In genomic region chr1:19178734-19179398, GRCh38 we compare ENCODE assay signal across 17 cellular contexts. TPM values are rescaled to one million over a fixed set of nuclear protein-coding genes. Genes with fewer than 3 reads are reported as not detected.
DNase-seq lines count a peak whose midpoint lies in the region; ATAC-seq and TF ChIP-seq lines count a peak whose summit lies in the region.
"Had no signal": no experiment of that assay in that cellular context is flagged by ENCODE, and none has a peak within 500 bp of the region (broad histone marks: within the 10 kb centered on the region; RNA-seq: fewer than 3 reads in every experiment).

No MANE protein-coding gene starts in this region.

- peak overlapping the region; percentile 8 for H3K27ac Mint-ChIP-seq in activated T-cell treated with anti-CD3 and anti-CD28 coated beads, Interleukin-2, amount 50 U/mL, for 24 hours
- H3K27ac Mint-ChIP-seq in CD8-positive, alpha-beta T cell: peak overlapping the region; percentile 1
- H3K27ac Mint-ChIP-seq in activated T-helper 2 cell treated with anti-CD3 and anti-CD28 coated beads, Interferon-gamma antibody, Interleukin-2, Interleukin-4, amounts not matched to agents 10 μg/mL and 5 μg/mL and 100 μg/mL, durations not matched to agents 14 hours and 24 hours and 36 hours: peak overlapping the region; percentile 33
- peak overlapping the region; percentile 0 for H3K27ac Mint-ChIP-seq in mesothelial cell of epicardium
- no peak overlapping the region for H3K27ac Mint-ChIP-seq in nephron progenitor cell
- H3K27ac Mint-ChIP-seq: dendritic cell treated with granulocyte-macrophage colony-stimulating factor and Interleukin-4, amounts not matched to agents 40 ng/mL and 50 ng/mL, for 4 days had no signal

- H3K4me1 Mint-ChIP-seq in activated T-cell treated with anti-CD3 and anti-CD28 coated beads, Interleukin-2, amount 50 U/mL, for 24 hours (ENCODE audit: low read depth): peaks cover 30% of the 10 kb centered on the region
- H3K4me1 Mint-ChIP-seq in CD8-positive, alpha-beta T cell (ENCODE audit: low read depth): peaks cover 24% of the 10 kb centered on the region
- peaks cover 25% of the 10 kb centered on the region for H3K4me1 Mint-ChIP-seq in activated T-helper 2 cell treated with anti-CD3 and anti-CD28 coated beads, Interferon-gamma antibody, Interleukin-2, Interleukin-4, amounts not matched to agents 10 μg/mL and 5 μg/mL and 100 μg/mL, durations not matched to agents 14 hours and 24 hours and 36 hours (ENCODE audit: low read depth)
- no peaks in the 10 kb centered on the region for H3K4me1 Mint-ChIP-seq in mesothelial cell of epicardium
- no peaks in the 10 kb centered on the region for H3K4me1 Mint-ChIP-seq in nephron progenitor cell

- POLR2A ChIA-PET in CD8-positive, alpha-beta T cell (lab: Charles Lee): interaction anchor here (1.6 kb wide), 1 partner anchor 72 kb away, joined by 3 read pairs; the partner anchor contains the start of gene EMC1

- H3K36me3 Mint-ChIP-seq in activated T-cell treated with anti-CD3 and anti-CD28 coated beads, Interleukin-2, amount 50 U/mL, for 24 hours (ENCODE audit: low read depth): peaks cover 97% of the 10 kb centered on the region
- peaks cover 79% of the 10 kb centered on the region for H3K36me3 Mint-ChIP-seq in CD8-positive, alpha-beta T cell
- H3K36me3 Mint-ChIP-seq in activated T-helper 2 cell treated with anti-CD3 and anti-CD28 coated beads, Interferon-gamma antibody, Interleukin-2, Interleukin-4, amounts not matched to agents 10 μg/mL and 5 μg/mL and 100 μg/mL, durations not matched to agents 14 hours and 24 hours and 36 hours (ENCODE audit: low read depth): peaks cover 91% of the 10 kb centered on the region
- H3K36me3 Mint-ChIP-seq in mesothelial cell of epicardium (peaks cover 41% of the 10 kb centered on the region), nephron progenitor cell (ENCODE audit: low read depth) (peaks cover 63% of the 10 kb centered on the region)

- no peak for ATAC-seq in CD8-positive, alpha-beta T cell
- no peak for ATAC-seq in GM21723 (IDR thresholded peaks at IDR 0.05; ENCODE audit: unreplicated experiment)

- H3K27ac ChIP-seq in CD8-positive, alpha-beta T cell (ENCODE audit: low read depth, low read length): no peak overlapping the region
- peak overlapping the region in 1 of 8 donors; percentile 19 for H3K27ac ChIP-seq in spleen
- H3K27ac ChIP-seq: brain microvascular endothelial cell, pancreas, SJCRH30 had no signal

- 77 to 88% (median 85%) methylated on average over 5 of the region's 5 CpGs for WGBS in spleen, 5 donors

- H3K4me1 ChIP-seq in CD8-positive, alpha-beta T cell (ENCODE audit: insufficient read depth, low read length): peaks cover 15% of the 10 kb centered on the region
- H3K4me1 ChIP-seq in spleen: peaks cover 0 to 16% (median 6%) of the 10 kb centered on the region in 6 donors
- H3K4me1 ChIP-seq: pancreas had no signal

- no peak overlapping the region for H3K4me3 Mint-ChIP-seq in activated T-cell treated with anti-CD3 and anti-CD28 coated beads, Interleukin-2, amount 50 U/mL, for 24 hours
- H3K4me3 Mint-ChIP-seq in CD8-positive, alpha-beta T cell: no peak overlapping the region
- no peak overlapping the region for H3K4me3 Mint-ChIP-seq in activated T-helper 2 cell treated with anti-CD3 and anti-CD28 coated beads, Interferon-gamma antibody, Interleukin-2, Interleukin-4, amounts not matched to agents 10 μg/mL and 5 μg/mL and 100 μg/mL, durations not matched to agents 14 hours and 24 hours and 36 hours (ENCODE audit: low read depth)
- H3K4me3 Mint-ChIP-seq in mesothelial cell of epicardium: no peak overlapping the region
- H3K4me3 Mint-ChIP-seq in nephron progenitor cell: no peak overlapping the region
- H3K4me3 Mint-ChIP-seq: dendritic cell treated with granulocyte-macrophage colony-stimulating factor and Interleukin-4, amounts not matched to agents 40 ng/mL and 50 ng/mL, for 4 days had no signal

- no peak for TF ChIP-seq POLR2A in spleen (IDR thresholded peaks at IDR 0.05)

- CTCF ChIA-PET in CD8-positive, alpha-beta T cell (lab: Charles Lee): interaction anchor here (1.2 to 3.8 kb wide), 7 partner anchors 19 to 470 kb away, joined by 3 to 34 read pairs (median 4); no protein-coding TSS in a partner anchor

- H3K9me3 ChIP-seq in CD8-positive, alpha-beta T cell (ENCODE audit: low read length): no peaks in the 10 kb centered on the region
- no peaks in the 10 kb centered on the region for H3K9me3 ChIP-seq in spleen
- H3K9me3 ChIP-seq: heart right ventricle, pancreas, SJCRH30 had no signal

- DNase-seq in activated T-cell treated with anti-CD3 and anti-CD28 coated beads, Interleukin-2, amount 50 U/mL, for 24 hours: no peak
- DNase-seq in activated T-cell treated with anti-CD3 and anti-CD28 coated beads for 4 hours (no peak), mesothelial cell of epicardium (ENCODE audit: low spot score in 2 of 2, unreplicated experiment in 2 of 2) (no peak), spleen (no peak), nephron progenitor cell (no peak)
- no peak for DNase-seq in CD8-positive, alpha-beta T cell
- no peak for DNase-seq in activated T-helper 2 cell treated with anti-CD3 and anti-CD28 coated beads, Interferon-gamma antibody, Interleukin-2, Interleukin-4, amounts not matched to agents 10 μg/mL and 5 μg/mL and 100 μg/mL, durations not matched to agents 14 hours and 24 hours and 36 hours (ENCODE audit: low spot score)
- DNase-seq: C1 segment of cervical spinal cord; heart right ventricle; mammary epithelial cell; pancreas; stimulated activated naive CD4-positive, alpha-beta T cell treated with Interleukin-2 at 50 U/mL for 16 hours had no signal

- no peak for TF ChIP-seq CTCF in CD8-positive, alpha-beta T cell (IDR thresholded peaks at IDR 0.05)
- TF ChIP-seq CTCF in mesothelial cell of epicardium (IDR thresholded peaks at IDR 0.05; ENCODE audit: unreplicated experiment) (no peak), spleen (IDR thresholded peaks at IDR 0.05 in 8 of 11, conservative IDR thresholded peaks at IDR 0.05 in 3 of 11) (no peak), nephron progenitor cell (IDR thresholded peaks at IDR 0.05) (no peak)

- peaks cover 56% of the 10 kb centered on the region for H3K36me3 ChIP-seq in CD8-positive, alpha-beta T cell (ENCODE audit: insufficient read depth, low read length)
- H3K36me3 ChIP-seq in spleen: peaks cover 6 to 100% (median 82%) of the 10 kb centered on the region in 6 donors

- intact Hi-C loops in CD8-positive, alpha-beta T cell (cut with DNase I, micrococcal nuclease): loop anchor here (1.0 to 5.0 kb wide), 2 partner anchors 62 to 473 kb away; no protein-coding TSS in a partner anchor
- intact Hi-C loops in activated T-helper 2 cell treated with anti-CD3 and anti-CD28 coated beads, Interferon-gamma antibody, Interleukin-2, Interleukin-4, amounts not matched to agents 10 μg/mL and 5 μg/mL and 100 μg/mL, durations not matched to agents 14 hours and 24 hours and 36 hours (cut with micrococcal nuclease): loop anchor here (5.0 kb wide), 2 partner anchors 33 to 63 kb away; partner anchors contain the start of gene UBR4
- intact Hi-C loops in spleen (cut with DNase I; ENCODE audit: low total_unique reads): no loop called here

- H3K4me3 ChIP-seq in CD8-positive, alpha-beta T cell (ENCODE audit: low read depth, low read length): no peak overlapping the region
- H3K4me3 ChIP-seq in spleen: no peak overlapping the region
- H3K4me3 ChIP-seq: heart right ventricle, pancreas, SJCRH30 had no signal

- no peaks in the 10 kb centered on the region for H3K27me3 ChIP-seq in CD8-positive, alpha-beta T cell (ENCODE audit: insufficient read depth, low read length)
- no peaks in the 10 kb centered on the region for H3K27me3 ChIP-seq in spleen (replicated peaks in 1 of 7)
- H3K27me3 ChIP-seq: brain microvascular endothelial cell, heart right ventricle, pancreas, SJCRH30 had no signal

- H3K27me3 Mint-ChIP-seq in activated T-cell treated with anti-CD3 and anti-CD28 coated beads, Interleukin-2, amount 50 U/mL, for 24 hours: no peaks in the 10 kb centered on the region
- no peaks in the 10 kb centered on the region for H3K27me3 Mint-ChIP-seq in CD8-positive, alpha-beta T cell (ENCODE audit: low read depth)
- H3K27me3 Mint-ChIP-seq in activated T-helper 2 cell treated with anti-CD3 and anti-CD28 coated beads, Interferon-gamma antibody, Interleukin-2, Interleukin-4, amounts not matched to agents 10 μg/mL and 5 μg/mL and 100 μg/mL, durations not matched to agents 14 hours and 24 hours and 36 hours (ENCODE audit: low read depth): no peaks in the 10 kb centered on the region
- H3K27me3 Mint-ChIP-seq in mesothelial cell of epicardium (ENCODE audit: low read depth) (no peaks in the 10 kb centered on the region), nephron progenitor cell (ENCODE audit: low read depth, poor library complexity) (no peaks in the 10 kb centered on the region)
- H3K27me3 Mint-ChIP-seq: dendritic cell treated with granulocyte-macrophage colony-stimulating factor and Interleukin-4, amounts not matched to agents 40 ng/mL and 50 ng/mL, for 4 days had no signal

- no peaks in the 10 kb centered on the region for H3K9me3 Mint-ChIP-seq in activated T-cell treated with anti-CD3 and anti-CD28 coated beads, Interleukin-2, amount 50 U/mL, for 24 hours
- H3K9me3 Mint-ChIP-seq in CD8-positive, alpha-beta T cell: no peaks in the 10 kb centered on the region
- no peaks in the 10 kb centered on the region for H3K9me3 Mint-ChIP-seq in activated T-helper 2 cell treated with anti-CD3 and anti-CD28 coated beads, Interferon-gamma antibody, Interleukin-2, Interleukin-4, amounts not matched to agents 10 μg/mL and 5 μg/mL and 100 μg/mL, durations not matched to agents 14 hours and 24 hours and 36 hours
- H3K9me3 Mint-ChIP-seq in mesothelial cell of epicardium (no peaks in the 10 kb centered on the region), nephron progenitor cell (no peaks in the 10 kb centered on the region)
- H3K9me3 Mint-ChIP-seq: dendritic cell treated with granulocyte-macrophage colony-stimulating factor and Interleukin-4, amounts not matched to agents 40 ng/mL and 50 ng/mL, for 4 days; T-helper 1 cell treated with Interleukin-12 subunit alpha and Interleukin-12 subunit beta and Interleukin-4 antibody, amounts not matched to agents 30 μg/mL and 1 μg/mL, for 36 hours had no signal

RNA-seq across cellular contexts. Expression of gene UBR4, which starts 31.2 kb away (rescaled TPM):
- total RNA-seq in CD8-positive, alpha-beta T cell: 100 to 1,000 TPM; 146 to 148 TPM
- 156 and 160 TPM in 2 replicates for total RNA-seq in activated T-helper 2 cell treated with anti-CD3 and anti-CD28 coated beads, Interferon-gamma antibody, Interleukin-2, Interleukin-4, amounts not matched to agents 10 μg/mL and 5 μg/mL and 100 μg/mL, durations not matched to agents 14 hours and 24 hours and 36 hours
- total RNA-seq in mesothelial cell of epicardium (206 to 222 TPM (median 215 TPM) in 3 replicates), spleen (100 to 1,000 TPM; 141 to 177 (median 152) TPM)
- 100 to 1,000 TPM in 2 of 3 donors, 10 to 100 TPM in 1; 72.5 to 184 (median 128) TPM for polyA plus RNA-seq in spleen
